Comparison of ENCODE assay signal across 17 cellular contexts in the genomic region with DNA sequence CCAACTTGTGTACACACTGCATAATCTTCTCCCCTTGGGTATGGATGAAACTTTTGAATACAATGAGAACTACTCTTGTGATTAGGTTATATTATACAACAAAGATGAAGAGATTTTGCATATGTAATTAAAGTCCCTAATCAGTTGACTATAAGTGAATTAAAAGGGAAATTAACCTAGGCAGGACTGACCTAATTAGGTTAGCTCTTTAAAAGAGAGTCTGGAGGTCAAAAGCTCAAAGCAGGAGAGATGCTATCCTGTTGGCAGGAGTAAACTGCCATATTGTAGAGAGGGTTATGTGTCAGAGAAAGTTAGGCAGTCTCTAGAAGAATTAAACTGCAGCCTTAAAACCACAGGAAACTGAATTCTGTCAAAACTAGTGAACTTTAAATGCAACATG. TPM values are rescaled to one million over a fixed set of nuclear protein-coding genes. Genes with fewer than 3 reads are reported as not detected.
DNase-seq lines count a peak whose midpoint lies in the region; ATAC-seq and TF ChIP-seq lines count a peak whose summit lies in the region.
"Had no signal": no experiment of that assay in that cellular context is flagged by ENCODE, and none has a peak within 500 bp of the region (broad histone marks: within the 10 kb centered on the region; RNA-seq: fewer than 3 reads in every experiment).

No MANE protein-coding gene starts in this region.

- no peaks in the 10 kb centered on the region for H3K4me1 Mint-ChIP-seq in activated T-cell treated with anti-CD3 and anti-CD28 coated beads, Interleukin-2, amount 50 U/mL, for 72 hours (ENCODE audit: low read depth)

- no peak overlapping the region for H3K27ac Mint-ChIP-seq in activated T-cell treated with anti-CD3 and anti-CD28 coated beads, Interleukin-2, amount 50 U/mL, for 72 hours
- H3K27ac Mint-ChIP-seq: CD4-positive, alpha-beta T cell; CD8-positive, alpha-beta T cell had no signal

- no peak overlapping the region for H3K4me2 ChIP-seq in osteoblast (ENCODE audit: insufficient read depth, low read length)
- H3K4me2 ChIP-seq: BLaER1 treated with 17β-estradiol and CSF1 and Interleukin-3, amounts not matched to agents 10 nM and 100 nM had no signal

- no peaks in the 10 kb centered on the region for H3K27me3 ChIP-seq in osteoblast (ENCODE audit: insufficient read depth, low read length)
- H3K27me3 ChIP-seq: BLaER1 treated with 17β-estradiol and CSF1 and Interleukin-3, amounts not matched to agents 10 nM and 100 nM had no signal

- no peaks in the 10 kb centered on the region for H4K20me1 ChIP-seq in osteoblast (ENCODE audit: insufficient read depth, low read length)

- no peak; the same call in 2 of the 3 replicates for ATAC-seq in SK-N-SH treated with all-trans-retinoic acid at 6 μM for 48 hours
- no peak for ATAC-seq in activated T-cell treated with anti-CD3 and anti-CD28 coated beads, Interleukin-2, amount 50 U/mL, for 72 hours (replicated peaks in 1 of 2)
- ATAC-seq: CD8-positive, alpha-beta T cell had no signal

- DNase-seq in SK-N-DZ (ENCODE audit: low spot score) (peak; percentile 93), osteoblast (ENCODE audit: insufficient read length, low spot score, missing footprints) (no peak), NCI-H2081 treated with DMSO at 0.1 percent for 48 hours (lab: John Stamatoyannopoulos, UW) (no peak)
- no peak for DNase-seq in activated T-cell treated with anti-CD3 and anti-CD28 coated beads, Interleukin-2, amount 50 U/mL, for 72 hours
- DNase-seq: 8988T; ACHN; Caco-2; Calu3; CD4-positive, alpha-beta T cell; CD8-positive, alpha-beta T cell; DMS79 treated with DMSO at 0.1 percent for 48 hours; GF-D8 had no signal

- TF ChIP-seq CTCF in 22Rv1 (IDR thresholded peaks at IDR 0.05) (no peak), osteoblast (IDR thresholded peaks at IDR 0.05; ENCODE audit: extremely low read depth, low read depth, low read length) (no peak)

- no peak overlapping the region for H3K4me3 ChIP-seq in osteoblast (ENCODE audit: insufficient read depth, low read length)
- H3K4me3 ChIP-seq: BLaER1 treated with 17β-estradiol and CSF1 and Interleukin-3, amounts not matched to agents 10 nM and 100 nM had no signal

- H2AFZ ChIP-seq in osteoblast (ENCODE audit: low read length) = no peak overlapping the region

- no peaks in the 10 kb centered on the region for H3K27me3 Mint-ChIP-seq in activated T-cell treated with anti-CD3 and anti-CD28 coated beads, Interleukin-2, amount 50 U/mL, for 72 hours (ENCODE audit: low read depth)
- H3K27me3 Mint-ChIP-seq: CD4-positive, alpha-beta T cell had no signal

- no peaks in the 10 kb centered on the region for H3K4me1 ChIP-seq in osteoblast (ENCODE audit: insufficient read depth, low read length)
- H3K4me1 ChIP-seq: BLaER1 treated with 17β-estradiol and CSF1 and Interleukin-3, amounts not matched to agents 10 nM and 100 nM; Caco-2 had no signal

- H3K27ac ChIP-seq in 22Rv1 (peak overlapping the region; percentile 44), osteoblast (ENCODE audit: low read depth, low read length) (no peak overlapping the region)
- H3K27ac ChIP-seq: BLaER1 treated with 17β-estradiol and CSF1 and Interleukin-3, amounts not matched to agents 10 nM and 100 nM; C4-2B had no signal

- H3K36me3 Mint-ChIP-seq in activated T-cell treated with anti-CD3 and anti-CD28 coated beads, Interleukin-2, amount 50 U/mL, for 72 hours (ENCODE audit: insufficient read depth in 2 of 2) = no peaks in the 10 kb centered on the region
- H3K36me3 Mint-ChIP-seq: CD8-positive, alpha-beta T cell had no signal

- peaks cover 11% of the 10 kb centered on the region for H3K36me3 ChIP-seq in osteoblast (ENCODE audit: insufficient read depth, low read length)

- no peaks in the 10 kb centered on the region for H3K79me2 ChIP-seq in osteoblast (ENCODE audit: insufficient read depth, low read length)

- H3K9me3 ChIP-seq in osteoblast (ENCODE audit: low read depth, low read length) = no peaks in the 10 kb centered on the region
- H3K9me3 ChIP-seq: Caco-2 had no signal

- H3K4me3 Mint-ChIP-seq in activated T-cell treated with anti-CD3 and anti-CD28 coated beads, Interleukin-2, amount 50 U/mL, for 72 hours = no peak overlapping the region
- H3K4me3 Mint-ChIP-seq: CD4-positive, alpha-beta T cell; CD8-positive, alpha-beta T cell had no signal

- H3K9me3 Mint-ChIP-seq in activated T-cell treated with anti-CD3 and anti-CD28 coated beads, Interleukin-2, amount 50 U/mL, for 72 hours = peaks cover 0 to 12% of the 10 kb centered on the region in 2 donors
- H3K9me3 Mint-ChIP-seq: CD4-positive, alpha-beta T cell had no signal

TF ChIP-seq in SK-N-SH treated with all-trans-retinoic acid at 6 μM for 48 hours, 23 proteins besides CTCF, POLR2A, EP300 and RAD21:
- TF ChIP-seq, protein P1, sequence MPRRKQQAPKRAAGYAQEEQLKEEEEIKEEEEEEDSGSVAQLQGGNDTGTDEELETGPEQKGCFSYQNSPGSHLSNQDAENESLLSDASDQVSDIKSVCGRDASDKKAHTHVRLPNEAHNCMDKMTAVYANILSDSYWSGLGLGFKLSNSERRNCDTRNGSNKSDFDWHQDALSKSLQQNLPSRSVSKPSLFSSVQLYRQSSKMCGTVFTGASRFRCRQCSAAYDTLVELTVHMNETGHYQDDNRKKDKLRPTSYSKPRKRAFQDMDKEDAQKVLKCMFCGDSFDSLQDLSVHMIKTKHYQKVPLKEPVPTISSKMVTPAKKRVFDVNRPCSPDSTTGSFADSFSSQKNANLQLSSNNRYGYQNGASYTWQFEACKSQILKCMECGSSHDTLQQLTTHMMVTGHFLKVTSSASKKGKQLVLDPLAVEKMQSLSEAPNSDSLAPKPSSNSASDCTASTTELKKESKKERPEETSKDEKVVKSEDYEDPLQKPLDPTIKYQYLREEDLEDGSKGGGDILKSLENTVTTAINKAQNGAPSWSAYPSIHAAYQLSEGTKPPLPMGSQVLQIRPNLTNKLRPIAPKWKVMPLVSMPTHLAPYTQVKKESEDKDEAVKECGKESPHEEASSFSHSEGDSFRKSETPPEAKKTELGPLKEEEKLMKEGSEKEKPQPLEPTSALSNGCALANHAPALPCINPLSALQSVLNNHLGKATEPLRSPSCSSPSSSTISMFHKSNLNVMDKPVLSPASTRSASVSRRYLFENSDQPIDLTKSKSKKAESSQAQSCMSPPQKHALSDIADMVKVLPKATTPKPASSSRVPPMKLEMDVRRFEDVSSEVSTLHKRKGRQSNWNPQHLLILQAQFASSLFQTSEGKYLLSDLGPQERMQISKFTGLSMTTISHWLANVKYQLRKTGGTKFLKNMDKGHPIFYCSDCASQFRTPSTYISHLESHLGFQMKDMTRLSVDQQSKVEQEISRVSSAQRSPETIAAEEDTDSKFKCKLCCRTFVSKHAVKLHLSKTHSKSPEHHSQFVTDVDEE (CRISPR knock-in tag; IDR thresholded peaks at IDR 0.05) = peak; percentile 84; the same call in 1 of the 2 replicates
- TF ChIP-seq, protein P2, sequence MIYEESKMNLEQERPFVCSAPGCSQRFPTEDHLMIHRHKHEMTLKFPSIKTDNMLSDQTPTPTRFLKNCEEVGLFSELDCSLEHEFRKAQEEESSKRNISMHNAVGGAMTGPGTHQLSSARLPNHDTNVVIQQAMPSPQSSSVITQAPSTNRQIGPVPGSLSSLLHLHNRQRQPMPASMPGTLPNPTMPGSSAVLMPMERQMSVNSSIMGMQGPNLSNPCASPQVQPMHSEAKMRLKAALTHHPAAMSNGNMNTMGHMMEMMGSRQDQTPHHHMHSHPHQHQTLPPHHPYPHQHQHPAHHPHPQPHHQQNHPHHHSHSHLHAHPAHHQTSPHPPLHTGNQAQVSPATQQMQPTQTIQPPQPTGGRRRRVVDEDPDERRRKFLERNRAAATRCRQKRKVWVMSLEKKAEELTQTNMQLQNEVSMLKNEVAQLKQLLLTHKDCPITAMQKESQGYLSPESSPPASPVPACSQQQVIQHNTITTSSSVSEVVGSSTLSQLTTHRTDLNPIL (CRISPR knock-in tag; IDR thresholded peaks at IDR 0.05; ENCODE audit: low read depth) = 0 out of 2 replicates have a peak, but pooled peaks have one; percentile 10
- TF ChIP-seq BACH2 (CRISPR knock-in tag; IDR thresholded peaks at IDR 0.05; ENCODE audit: borderline replicate concordance) = peak; percentile 27; the same call in 1 of the 2 replicates
- TF ChIP-seq TCF4 (CRISPR knock-in tag; IDR thresholded peaks at IDR 0.05; ENCODE audit: borderline replicate concordance) = peak; percentile 90
- TF ChIP-seq ZFP3 (CRISPR knock-in tag; IDR thresholded peaks at IDR 0.05) = no peak
- no peak for TF ChIP-seq ARNTL (CRISPR knock-in tag; IDR thresholded peaks at IDR 0.05; ENCODE audit: borderline replicate concordance, low read depth)
- no peak for TF ChIP-seq RARB (CRISPR knock-in tag; IDR thresholded peaks at IDR 0.05)
- TF ChIP-seq CSDC2 (CRISPR knock-in tag; IDR thresholded peaks at IDR 0.05) = no peak
- 0 out of 2 replicates have a peak, but pooled peaks have one; percentile 19 for TF ChIP-seq ZNF8 (CRISPR knock-in tag; IDR thresholded peaks at IDR 0.05)
- TF ChIP-seq, protein P3, sequence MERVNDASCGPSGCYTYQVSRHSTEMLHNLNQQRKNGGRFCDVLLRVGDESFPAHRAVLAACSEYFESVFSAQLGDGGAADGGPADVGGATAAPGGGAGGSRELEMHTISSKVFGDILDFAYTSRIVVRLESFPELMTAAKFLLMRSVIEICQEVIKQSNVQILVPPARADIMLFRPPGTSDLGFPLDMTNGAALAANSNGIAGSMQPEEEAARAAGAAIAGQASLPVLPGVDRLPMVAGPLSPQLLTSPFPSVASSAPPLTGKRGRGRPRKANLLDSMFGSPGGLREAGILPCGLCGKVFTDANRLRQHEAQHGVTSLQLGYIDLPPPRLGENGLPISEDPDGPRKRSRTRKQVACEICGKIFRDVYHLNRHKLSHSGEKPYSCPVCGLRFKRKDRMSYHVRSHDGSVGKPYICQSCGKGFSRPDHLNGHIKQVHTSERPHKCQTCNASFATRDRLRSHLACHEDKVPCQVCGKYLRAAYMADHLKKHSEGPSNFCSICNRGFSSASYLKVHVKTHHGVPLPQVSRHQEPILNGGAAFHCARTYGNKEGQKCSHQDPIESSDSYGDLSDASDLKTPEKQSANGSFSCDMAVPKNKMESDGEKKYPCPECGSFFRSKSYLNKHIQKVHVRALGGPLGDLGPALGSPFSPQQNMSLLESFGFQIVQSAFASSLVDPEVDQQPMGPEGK (CRISPR knock-in tag; IDR thresholded peaks at IDR 0.05; ENCODE audit: borderline replicate concordance) = no peak
- 0 out of 2 replicates have a peak, but pooled peaks have one; percentile 55 for TF ChIP-seq SNAI2 (CRISPR knock-in tag; IDR thresholded peaks at IDR 0.05)

RNA-seq across cellular contexts. Expression of a gene that starts 29.4 kb away (rescaled TPM):
- 2.4 and 3.2 TPM in 2 replicates for polyA plus RNA-seq in SK-N-DZ (2014; cell fraction: cytosol; rRNA removed)
- polyA plus RNA-seq in SK-N-DZ (2014; cell fraction: nucleus; rRNA removed) = 3.7 and 5.0 TPM in 2 replicates
- total RNA-seq in activated T-cell treated with anti-CD3 and anti-CD28 coated beads, Interleukin-2, amount 50 U/mL, for 72 hours = not detected
- total RNA-seq in osteoblast = 41.3 and 69.8 TPM in 2 replicates
- total RNA-seq: A673; Caco-2; Calu3; CD4-positive, alpha-beta T cell; CD8-positive, alpha-beta T cell had no signal

Comparison
In these comparisons a context has a peak if more than half of its experiments do, and no peak if none do; other contexts are left out.
1. RNA of a gene that starts 29.4 kb away (total RNA-seq): 41.3 to 69.8 TPM in osteoblast; not detected in activated T-cell treated with anti-CD3 and anti-CD28 coated beads, Interleukin-2, amount 50 U/mL, for 72 hours; every median in the first group is over 10 times any median in the second.